9 cellular contexts compared by ENCODE assay signal in the genomic region with DNA sequence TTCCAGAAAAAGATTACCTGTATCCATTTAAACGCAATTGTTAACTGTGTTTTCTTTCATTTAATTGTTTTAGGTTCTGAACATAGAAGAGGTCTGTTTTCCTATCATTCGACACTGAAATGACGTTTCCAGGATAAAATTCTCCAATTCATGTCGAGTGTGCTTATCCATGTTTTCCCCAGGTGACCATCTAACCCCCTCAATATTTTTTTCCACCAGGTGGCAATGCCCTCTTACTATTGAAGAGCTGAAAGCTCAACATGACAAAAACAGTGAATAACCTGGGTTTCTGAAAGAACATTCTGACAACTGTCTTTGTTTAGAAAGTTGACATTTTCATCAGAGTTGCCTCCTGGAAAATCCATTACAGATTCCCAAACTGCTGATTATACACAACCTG.
DNase-seq lines count a peak whose midpoint lies in the region; ATAC-seq and TF ChIP-seq lines count a peak whose summit lies in the region.
"Had no signal": no experiment of that assay in that cellular context is flagged by ENCODE, and none has a peak within 500 bp of the region (broad histone marks: within the 10 kb centered on the region; RNA-seq: fewer than 3 reads in every experiment).

No MANE protein-coding gene starts in this region.

- H3K9me3 Mint-ChIP-seq in osteocyte (ENCODE audit: unreplicated experiment) = no peaks in the 10 kb centered on the region

- H3K36me3 Mint-ChIP-seq in osteocyte (ENCODE audit: unreplicated experiment) = no peaks in the 10 kb centered on the region

- no peak overlapping the region for H3K4me3 Mint-ChIP-seq in osteocyte (ENCODE audit: unreplicated experiment)

- in situ Hi-C loops in T47D (cut with HindIII; ENCODE audit: low pct_unique_long_range_greater_than_20kb, low sequenced_read_pairs) = no loop called here

- peak; percentile 32 for TF ChIP-seq CTCF in osteocyte (IDR thresholded peaks at IDR 0.05)

- ATAC-seq in HG03095 (IDR thresholded peaks at IDR 0.05; ENCODE audit: unreplicated experiment) (no peak), GM21717 (IDR thresholded peaks at IDR 0.05; ENCODE audit: unreplicated experiment) (no peak), GM21786 (IDR thresholded peaks at IDR 0.05; ENCODE audit: unreplicated experiment) (no peak)

- peaks cover 7% of the 10 kb centered on the region for H3K27me3 Mint-ChIP-seq in osteocyte (ENCODE audit: unreplicated experiment)

- H3K27ac Mint-ChIP-seq in osteocyte (ENCODE audit: unreplicated experiment) = no peak overlapping the region

- H3K4me1 Mint-ChIP-seq in osteocyte (ENCODE audit: unreplicated experiment) = no peaks in the 10 kb centered on the region

- DNase-seq in H4 (ENCODE audit: low spot score) (peak; percentile 57), NCI-H2107 (lab: John Stamatoyannopoulos, UW) (peak; percentile 37), T47D (ENCODE audit: low read depth in 1 of 2, low spot score in 1 of 2) (peak; percentile 12 to 55), osteocyte (ENCODE audit: extremely low spot score, unreplicated experiment) (no peak), amniotic stem cell (lab: John Stamatoyannopoulos, UW) (no peak)
- DNase-seq: activated CD4-positive, CD25-positive, alpha-beta regulatory T cell had no signal

Comparison
In these comparisons a context has a peak if more than half of its experiments do, and no peak if none do; other contexts are left out.
1. DNase-seq: peak in H4 (single experiment), NCI-H2107 (single experiment) and T47D (2 of 2); none in osteocyte (single experiment) and amniotic stem cell (single experiment).